ENCODE assay signal across 11 cellular contexts in the genomic region with DNA sequence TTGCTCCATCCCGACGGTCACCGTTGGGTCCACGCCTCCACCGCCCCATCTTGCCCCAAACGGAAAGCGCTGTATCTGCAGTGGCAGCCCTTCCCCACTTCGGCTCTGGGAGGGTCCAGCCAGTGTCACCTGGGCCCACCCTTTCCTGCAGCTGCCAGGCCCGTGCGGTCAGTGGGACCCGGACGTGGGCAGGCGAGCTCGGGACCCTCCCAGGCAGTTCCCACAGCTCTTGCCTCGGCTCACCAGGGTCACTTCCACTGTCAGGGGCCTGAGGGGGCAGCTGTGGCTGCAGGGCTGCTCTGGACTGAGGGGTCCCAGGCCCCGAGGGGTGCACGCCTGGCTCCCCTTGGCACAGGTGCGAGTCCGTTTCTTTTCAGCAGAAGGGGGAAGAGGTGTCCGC.
"Had no signal": no experiment of that assay in that cellular context is flagged by ENCODE, and none has a peak within 500 bp of the region (broad histone marks: within the 10 kb centered on the region; RNA-seq: fewer than 3 reads in every experiment).

No MANE protein-coding gene starts in this region.

- H3K27me3 Mint-ChIP-seq: effector memory CD8-positive, alpha-beta T cell; stimulated activated naive CD8-positive, alpha-beta T cell treated with anti-CD3 and anti-CD28 coated beads, Interleukin-15, amount 100 ng/mL, for 72 hours had no signal

- H3K4me3 Mint-ChIP-seq: effector memory CD8-positive, alpha-beta T cell; stimulated activated naive CD8-positive, alpha-beta T cell treated with anti-CD3 and anti-CD28 coated beads, Interleukin-15, amount 100 ng/mL, for 72 hours; T-helper 2 cell treated with Interferon-gamma antibody and Interleukin-4, amounts not matched to agents 5 μg/mL and 100 μg/mL, for 36 hours had no signal

- H3K27ac Mint-ChIP-seq: stimulated activated naive CD8-positive, alpha-beta T cell treated with anti-CD3 and anti-CD28 coated beads, Interleukin-15, amount 100 ng/mL, for 72 hours; T-helper 2 cell treated with Interferon-gamma antibody and Interleukin-4, amounts not matched to agents 5 μg/mL and 100 μg/mL, for 36 hours had no signal

- H3K9me3 ChIP-seq: adrenal gland, thoracic aorta had no signal

- H3K27ac ChIP-seq: adrenal gland, skin epidermis, thoracic aorta had no signal

- H3K27me3 ChIP-seq: adrenal gland had no signal

- ATAC-seq: activated CD4-positive, CD25-positive, alpha-beta regulatory T cell treated with anti-CD3 and anti-CD28 coated beads, Interleukin-2, amount 50 U/mL, for 24 hours; effector memory CD8-positive, alpha-beta T cell; stimulated activated naive CD8-positive, alpha-beta T cell treated with anti-CD3 and anti-CD28 coated beads, Interleukin-15, amount 100 ng/mL, for 72 hours had no signal

- H3K9me3 Mint-ChIP-seq: effector memory CD8-positive, alpha-beta T cell; stimulated activated naive CD8-positive, alpha-beta T cell treated with anti-CD3 and anti-CD28 coated beads, Interleukin-15, amount 100 ng/mL, for 72 hours; T-helper 2 cell treated with Interferon-gamma antibody and Interleukin-4, amounts not matched to agents 5 μg/mL and 100 μg/mL, for 36 hours had no signal

- DNase-seq: activated naive CD4-positive, alpha-beta T cell; adrenal gland; caudate nucleus; effector memory CD8-positive, alpha-beta T cell; mammary epithelial cell; stimulated activated CD4-positive, alpha-beta T cell treated with anti-CD3 and anti-CD28 coated beads, Interleukin-4, amount 100 ng/mL, for 4 hours; stimulated activated naive CD8-positive, alpha-beta T cell treated with anti-CD3 and anti-CD28 coated beads, Interleukin-15, amount 100 ng/mL, for 72 hours had no signal

- H3K4me3 ChIP-seq: adrenal gland, skin epidermis, thoracic aorta had no signal
